Comparison of ENCODE assay signal across 8 cellular contexts in the genomic region with DNA sequence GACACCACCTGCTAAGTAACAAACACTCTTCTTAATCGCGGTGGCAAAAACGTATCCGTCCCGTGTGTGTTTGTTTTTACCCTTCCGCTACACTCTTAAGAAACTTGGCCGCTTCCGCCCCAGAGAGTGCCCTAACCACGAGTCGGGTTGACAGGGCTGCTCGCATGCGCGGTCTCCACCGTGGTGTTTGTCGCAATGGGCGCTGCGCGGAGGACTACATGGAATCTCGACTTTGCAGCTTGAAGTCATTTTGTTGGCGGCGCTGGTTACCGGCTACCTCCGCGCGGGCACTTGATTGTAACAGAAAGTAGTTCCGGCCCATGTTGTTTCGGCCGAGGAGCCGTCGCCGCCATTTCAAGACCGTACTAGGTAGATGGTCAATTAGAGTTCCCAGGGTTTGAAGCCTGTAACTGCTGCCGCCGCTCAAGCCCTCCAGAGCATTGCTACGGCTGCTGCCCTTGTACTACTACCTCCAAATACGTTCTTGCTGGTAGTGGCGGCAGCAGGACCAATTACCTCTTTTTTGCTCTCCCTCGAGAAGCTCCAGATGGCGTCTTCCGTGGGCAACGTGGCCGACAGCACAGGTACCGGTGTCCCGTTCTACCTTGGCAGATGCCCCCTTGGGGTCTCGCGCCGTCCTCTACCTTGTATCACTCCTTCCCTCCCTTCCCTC.
DNase-seq lines count a peak whose midpoint lies in the region; ATAC-seq lines count a peak whose summit lies in the region.

A gene (plus strand): TSS at position 352 of the 673 bp plus-strand sequence. CDS start 196 bp downstream, at position 548.

- peaks cover 14 to 71% (median 55%) of the 10 kb centered on the region in 11 experiments; a peak in 20 of 22 replicates for H3K27me3 ChIP-seq in BLaER1 treated with 17β-estradiol and CSF1 and Interleukin-3, amounts not matched to agents 10 nM and 100 nM

- peak within 1 kb of the TSS; percentile 67 to 85 (median 81) for H3K4me2 ChIP-seq in BLaER1 treated with 17β-estradiol and CSF1 and Interleukin-3, amounts not matched to agents 10 nM and 100 nM

- peak within 1 kb of the TSS; percentile 71 to 94 (median 84) for H3K4me3 ChIP-seq in BLaER1 treated with 17β-estradiol and CSF1 and Interleukin-3, amounts not matched to agents 10 nM and 100 nM

- peak within 1 kb of the TSS; percentile 89 to 96 (median 93) for H3K9ac ChIP-seq in BLaER1 treated with 17β-estradiol and CSF1 and Interleukin-3, amounts not matched to agents 10 nM and 100 nM

- peak; percentile 74 for ATAC-seq in GM19351 (IDR thresholded peaks at IDR 0.05; ENCODE audit: unreplicated experiment)
- peak; percentile 67 for ATAC-seq in HG03520 (IDR thresholded peaks at IDR 0.05; ENCODE audit: unreplicated experiment)

- peaks cover 35 to 45% (median 40%) of the 10 kb centered on the region in 11 experiments for H4K20me1 ChIP-seq in BLaER1 treated with 17β-estradiol and CSF1 and Interleukin-3, amounts not matched to agents 10 nM and 100 nM

- peak within 1 kb of the TSS; percentile 82 to 97 (median 94) for H3K27ac ChIP-seq in BLaER1 treated with 17β-estradiol and CSF1 and Interleukin-3, amounts not matched to agents 10 nM and 100 nM

- H3K36me3 ChIP-seq in BLaER1 treated with 17β-estradiol and CSF1 and Interleukin-3, amounts not matched to agents 10 nM and 100 nM = peaks cover 2 to 18% (median 11%) of the 10 kb centered on the region in 11 experiments; a peak in 11 of 22 replicates

- H3K4me1 ChIP-seq in BLaER1 treated with 17β-estradiol and CSF1 and Interleukin-3, amounts not matched to agents 10 nM and 100 nM = peaks cover 8 to 30% (median 21%) of the 10 kb centered on the region in 10 experiments; a peak in 19 of 20 replicates

- peaks cover 18 to 53% (median 32%) of the 10 kb centered on the region in 11 experiments; a peak in 21 of 22 replicates for H3K9me3 ChIP-seq in BLaER1 treated with 17β-estradiol and CSF1 and Interleukin-3, amounts not matched to agents 10 nM and 100 nM (replicated peaks in 1 of 11)

- DNase-seq in NCI-H748 (lab: John Stamatoyannopoulos, UW; ENCODE audit: unreplicated experiment) (peak; percentile 98), dedifferentiated amniotic fluid mesenchymal stem cell (ENCODE audit: extremely low spot score) (peak; percentile 97), left kidney (ENCODE audit: low read depth, low spot score) (peak; percentile 97)
- DNase-seq in activated CD4-positive, alpha-beta T cell treated with anti-CD3 and anti-CD28 coated beads, Interleukin-2, amount 50 U/mL, for 1 hour = peak; percentile 91
- DNase-seq in stimulated activated CD4-positive, alpha-beta T cell treated with anti-CD3 and anti-CD28 coated beads, Interleukin-1b, Interleukin-23, amount 100 ng/mL, for 48 hours = peak; percentile 94

Comparison
In these comparisons a context has a peak if more than half of its experiments do, and no peak if none do; other contexts are left out.
1. Peak in every context shown above with its lines: DNase-seq, ATAC-seq, H3K4me3 ChIP-seq and H3K27ac ChIP-seq.